In the genomic region with DNA sequence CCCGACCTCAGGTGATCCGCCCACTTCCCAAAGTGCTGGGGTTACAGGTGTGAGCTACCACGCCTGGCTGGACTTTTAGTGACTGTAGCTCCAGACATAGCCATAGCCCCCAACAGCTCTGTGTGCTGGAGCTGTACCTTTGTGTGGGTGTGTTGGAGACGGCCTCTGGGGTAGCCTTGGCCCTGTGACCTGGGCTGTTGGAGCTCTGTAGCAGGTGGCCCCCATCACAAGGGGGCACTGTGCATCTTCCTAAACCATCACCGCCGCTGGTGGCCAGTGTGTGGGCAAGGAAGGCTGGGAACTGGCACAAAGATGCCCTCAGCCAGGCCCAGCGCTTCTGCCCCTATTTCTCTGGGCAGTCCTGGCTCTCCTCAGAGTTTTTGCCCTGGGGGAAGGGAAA, we compare ENCODE assay signal across 8 cellular contexts. TPM values are rescaled to one million over a fixed set of nuclear protein-coding genes. Genes with fewer than 3 reads are reported as not detected.
A peak's percentile ranks its signal among the peaks of the same experiment; 100 is the strongest.
DNase-seq lines count a peak whose midpoint lies in the region; ATAC-seq, FAIRE-seq and TF ChIP-seq lines count a peak whose summit lies in the region.

No MANE protein-coding gene starts in this region.

- H3K36me3 Mint-ChIP-seq in Calu3 (ENCODE audit: insufficient read depth, unreplicated experiment) (no peaks in the 10 kb centered on the region), MCF 10A (ENCODE audit: insufficient read depth, unreplicated experiment) (no peaks in the 10 kb centered on the region), type B pancreatic cell (no peaks in the 10 kb centered on the region)

- no TSS peak for BruUV-seq in Calu3 (replicated peaks; lab: Mats Ljungman, UMichigan)
- no TSS peak for BruUV-seq in MCF 10A (replicated peaks; lab: Mats Ljungman, UMichigan)

- peak; percentile 77 for DNase-seq in Calu3
- DNase-seq in HEK293T (ENCODE audit: extremely low spot score): peak; percentile 58
- DNase-seq in RCC 7860 (ENCODE audit: low spot score): peak; percentile 33
- peak; percentile 62 for DNase-seq in MCF 10A (ENCODE audit: unreplicated experiment)
- DNase-seq in left kidney (ENCODE audit: low read depth, low spot score): peak; percentile 65
- DNase-seq in type B pancreatic cell (ENCODE audit: extremely low spot score, unreplicated experiment): no peak

- CTCF ChIA-PET in Calu3 (lab: Charles Lee): interaction anchor here (0.6 to 1.5 kb wide), 13 partner anchors 32 to 467 kb away, joined by 3 to 20 read pairs (median 4); no protein-coding TSS in a partner anchor
- CTCF ChIA-PET in HEK293T (lab: Yijun Ruan, JAX): interaction anchor here (0.5 to 2.3 kb wide), 14 partner anchors 8 to 137 kb away, joined by 3 to 10 read pairs (median 4); no protein-coding TSS in a partner anchor
- CTCF ChIA-PET in MCF 10A (lab: Yijun Ruan, JAX): interaction anchor here (0.6 to 2.4 kb wide), 6 partner anchors 34 to 110 kb away, joined by 3 to 11 read pairs (median 5); no protein-coding TSS in a partner anchor

- H3K27me3 Mint-ChIP-seq in Calu3 (ENCODE audit: unreplicated experiment): peaks cover 18% of the 10 kb centered on the region
- H3K27me3 Mint-ChIP-seq in MCF 10A (ENCODE audit: insufficient read depth, unreplicated experiment): no peaks in the 10 kb centered on the region
- H3K27me3 Mint-ChIP-seq in type B pancreatic cell: no peaks in the 10 kb centered on the region

- POLR2A ChIA-PET in HEK293T (lab: Yijun Ruan, JAX): no interaction called here
- POLR2A ChIA-PET in MCF 10A (lab: Yijun Ruan, JAX): interaction anchor here (1.1 kb wide), 1 partner anchor 38 kb away, joined by 4 read pairs; a partner anchor contains a TSS

- H3K27ac Mint-ChIP-seq in Calu3 (ENCODE audit: unreplicated experiment) (no peak overlapping the region), MCF 10A (ENCODE audit: low read depth, unreplicated experiment) (no peak overlapping the region), type B pancreatic cell (no peak overlapping the region)

- intact Hi-C loops in Calu3 (cut with micrococcal nuclease; ENCODE audit: unreplicated experiment) (loop anchor here (1.0 kb wide), 2 partner anchors 94 to 109 kb away; no protein-coding TSS in a partner anchor), MCF 10A (cut with micrococcal nuclease) (loop anchor here (1.0 kb wide), 2 partner anchors 94 to 109 kb away; no protein-coding TSS in a partner anchor)

- no peaks in the 10 kb centered on the region for H3K9me3 Mint-ChIP-seq in Calu3 (ENCODE audit: low read depth, unreplicated experiment)
- H3K9me3 Mint-ChIP-seq in MCF 10A (ENCODE audit: unreplicated experiment): no peaks in the 10 kb centered on the region
- H3K9me3 Mint-ChIP-seq in type B pancreatic cell: no peaks in the 10 kb centered on the region

- no peak for FAIRE-seq in RCC 7860 (lab: Jason Lieb, UNC)

- H3K4me3 Mint-ChIP-seq in Calu3 (ENCODE audit: low read depth, unreplicated experiment): no peak overlapping the region
- no peak overlapping the region for H3K4me3 Mint-ChIP-seq in MCF 10A (ENCODE audit: unreplicated experiment)
- H3K4me3 Mint-ChIP-seq in type B pancreatic cell: no peak overlapping the region

- ATAC-seq in HG03280 (IDR thresholded peaks at IDR 0.05; ENCODE audit: unreplicated experiment): no peak
- ATAC-seq in GM21723 (IDR thresholded peaks at IDR 0.05; ENCODE audit: unreplicated experiment): no peak

- TF ChIP-seq CTCF in Calu3 (IDR thresholded peaks at IDR 0.05; ENCODE audit: unreplicated experiment) (peak; percentile 63), MCF 10A (IDR thresholded peaks at IDR 0.05; ENCODE audit: unreplicated experiment) (peak; percentile 31), type B pancreatic cell (conservative IDR thresholded peaks at IDR 0.05) (peak; percentile 61)

- H3K4me1 Mint-ChIP-seq in Calu3 (ENCODE audit: low read depth, unreplicated experiment) (no peaks in the 10 kb centered on the region), MCF 10A (ENCODE audit: insufficient read depth, unreplicated experiment) (peaks cover under 1% of the 10 kb centered on the region), type B pancreatic cell (ENCODE audit: unreplicated experiment) (peaks cover 22% of the 10 kb centered on the region)

TF ChIP-seq in HEK293T, 16 proteins besides CTCF, POLR2A, EP300 and RAD21:
- no peak for TF ChIP-seq FOXA1 (IDR thresholded peaks at IDR 0.05)
- TF ChIP-seq LEF1 (IDR thresholded peaks at IDR 0.05; ENCODE audit: borderline replicate concordance): no peak
- TF ChIP-seq ELF4 (IDR thresholded peaks at IDR 0.05): no peak
- no peak for TF ChIP-seq BHLHE40 (IDR thresholded peaks at IDR 0.05; ENCODE audit: borderline replicate concordance)
- TF ChIP-seq, protein P1, sequence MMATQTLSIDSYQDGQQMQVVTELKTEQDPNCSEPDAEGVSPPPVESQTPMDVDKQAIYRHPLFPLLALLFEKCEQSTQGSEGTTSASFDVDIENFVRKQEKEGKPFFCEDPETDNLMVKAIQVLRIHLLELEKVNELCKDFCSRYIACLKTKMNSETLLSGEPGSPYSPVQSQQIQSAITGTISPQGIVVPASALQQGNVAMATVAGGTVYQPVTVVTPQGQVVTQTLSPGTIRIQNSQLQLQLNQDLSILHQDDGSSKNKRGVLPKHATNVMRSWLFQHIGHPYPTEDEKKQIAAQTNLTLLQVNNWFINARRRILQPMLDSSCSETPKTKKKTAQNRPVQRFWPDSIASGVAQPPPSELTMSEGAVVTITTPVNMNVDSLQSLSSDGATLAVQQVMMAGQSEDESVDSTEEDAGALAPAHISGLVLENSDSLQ (IDR thresholded peaks at IDR 0.05): no peak
- no peak for TF ChIP-seq ARNT (IDR thresholded peaks at IDR 0.05)
TF ChIP-seq in HEK293T: peak in this region for 0.

RNA-seq across cellular contexts. Expression of a gene that starts 38.4 kb away (rescaled TPM):
- 0.47 and 1.0 TPM in 2 replicates for total RNA-seq in Calu3 (2022)
- 0.22 and 0.28 TPM in 2 replicates for total RNA-seq in MCF 10A (2022)
- total RNA-seq in type B pancreatic cell (ENCODE audit: low replicate concordance): 9.9 and 21.1 TPM in 2 replicates
